Comparison of ENCODE assay signal across 9 cellular contexts in the genomic region with DNA sequence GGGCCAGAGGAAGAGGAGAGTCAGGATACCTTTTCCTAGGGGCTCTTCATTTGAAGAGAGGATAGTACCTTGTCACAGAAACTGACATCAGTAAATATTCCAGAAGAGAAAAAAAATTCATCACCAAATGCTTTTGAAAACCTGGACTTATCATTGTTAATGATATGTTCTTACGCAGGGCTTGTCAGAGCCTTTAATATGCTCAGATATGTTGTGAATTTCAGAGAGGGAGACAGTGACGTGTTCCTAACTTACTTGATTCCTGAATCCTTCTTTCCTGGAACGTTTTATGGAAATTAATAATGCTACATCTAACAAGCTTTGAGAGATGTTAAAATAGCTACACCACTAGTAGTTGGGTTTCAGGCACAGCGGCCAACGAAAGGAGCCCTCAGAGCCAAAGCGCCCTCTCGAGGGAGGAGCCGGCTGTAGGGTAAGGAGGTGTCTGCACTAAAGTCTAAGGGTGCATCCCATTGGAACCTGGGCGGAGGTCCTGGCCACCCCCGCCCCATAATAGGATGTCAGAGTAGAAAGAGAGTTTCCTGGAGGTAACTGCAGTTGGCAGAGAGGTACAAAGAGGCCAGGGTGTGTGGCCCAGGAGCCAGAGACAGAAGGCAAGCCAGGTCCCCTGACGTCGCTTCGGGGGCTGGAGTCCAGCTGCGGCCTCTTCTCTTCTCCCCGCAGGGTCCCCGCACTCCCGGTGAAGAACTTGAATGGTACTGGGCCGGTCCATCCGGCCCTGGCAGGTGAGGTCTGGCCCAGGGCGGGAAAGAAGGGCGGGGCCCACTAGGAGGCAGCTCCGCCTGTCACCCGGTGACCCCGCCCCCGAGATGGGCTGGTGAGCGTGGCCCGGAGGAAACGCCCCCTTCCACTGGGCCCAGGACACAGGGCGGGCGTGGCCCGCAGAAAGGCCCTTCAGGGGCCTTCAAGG. TPM values are rescaled to one million over a fixed set of nuclear protein-coding genes. Genes with fewer than 3 reads are reported as not detected.
A peak's percentile ranks its signal among the peaks of the same experiment; 100 is the strongest.
DNase-seq lines count a peak whose midpoint lies in the region; TF ChIP-seq lines count a peak whose summit lies in the region.
"Had no signal": no experiment of that assay in that cellular context is flagged by ENCODE, and none has a peak within 500 bp of the region (broad histone marks: within the 10 kb centered on the region; RNA-seq: fewer than 3 reads in every experiment).

No MANE protein-coding gene starts in this region.

- no peaks in the 10 kb centered on the region for H3K79me1 ChIP-seq in mesenchymal stem cell (replicated peaks; ENCODE audit: low read length, poor library complexity, severe bottlenecking)

- H3K27ac ChIP-seq in mesenchymal stem cell (ENCODE audit: low read length, poor library complexity, severe bottlenecking): no peak overlapping the region

- no peak overlapping the region for H3K4me2 ChIP-seq in mesenchymal stem cell (ENCODE audit: low read length, poor library complexity, severe bottlenecking)

- H2BK15ac ChIP-seq in mesenchymal stem cell (ENCODE audit: low read depth, poor library complexity, severe bottlenecking): no peak overlapping the region

- 9% methylated on average over 31 of the region's 31 CpGs for WGBS in mesenchymal stem cell

- peak overlapping the region; percentile 62 for H3K27ac Mint-ChIP-seq in progenitor cell of endocrine pancreas

- no peak overlapping the region for H3K14ac ChIP-seq in mesenchymal stem cell (ENCODE audit: low read length in 2 of 2)

- H2AFZ ChIP-seq in mesenchymal stem cell (ENCODE audit: low read depth, low read length): no peak overlapping the region

- peaks cover 46% of the 10 kb centered on the region for H3K27me3 Mint-ChIP-seq in progenitor cell of endocrine pancreas

- H2AK5ac ChIP-seq in mesenchymal stem cell (ENCODE audit: low read length, severe bottlenecking): no peak overlapping the region

- H2BK120ac ChIP-seq in mesenchymal stem cell (ENCODE audit: low read depth, low read length): no peak overlapping the region

- no peaks in the 10 kb centered on the region for H3K9me3 Mint-ChIP-seq in progenitor cell of endocrine pancreas (ENCODE audit: low read depth)

- no peaks in the 10 kb centered on the region for H3K36me3 ChIP-seq in mesenchymal stem cell (ENCODE audit: control insufficient read depth in 1 of 2, insufficient read depth in 2 of 2, low read depth in 1 of 2, low read length in 2 of 2)
- H3K36me3 ChIP-seq: HAP-1 had no signal

- no peak overlapping the region for H4K8ac ChIP-seq in mesenchymal stem cell (ENCODE audit: low read length)

- peaks cover 2% of the 10 kb centered on the region for H3K4me1 Mint-ChIP-seq in progenitor cell of endocrine pancreas (ENCODE audit: low read depth)

- H4K91ac ChIP-seq in mesenchymal stem cell (ENCODE audit: low read length): no peak overlapping the region

- H3K9me3 ChIP-seq in mesenchymal stem cell (ENCODE audit: control insufficient read depth, low read length): no peaks in the 10 kb centered on the region
- H3K9me3 ChIP-seq: HAP-1 had no signal

- H3K4ac ChIP-seq in mesenchymal stem cell (ENCODE audit: low read depth in 1 of 2, low read length in 2 of 2): no peak overlapping the region

- H3K18ac ChIP-seq in mesenchymal stem cell (ENCODE audit: low read depth in 1 of 2, low read length in 2 of 2): no peak overlapping the region

- no peak overlapping the region for H3K23ac ChIP-seq in mesenchymal stem cell (ENCODE audit: low read length in 2 of 2)

- peak; percentile 66 for DNase-seq in NAMALWA (ENCODE audit: low spot score)
- no peak for DNase-seq in fibroblast of pulmonary artery (ENCODE audit: low read depth)
- DNase-seq in progenitor cell of endocrine pancreas (ENCODE audit: low spot score, unreplicated experiment): peak; percentile 34
- DNase-seq in mesenchymal stem cell: no peak
- no peak for DNase-seq in foreskin fibroblast
- DNase-seq in HCEC 1CT: no peak
- DNase-seq in ureter (ENCODE audit: low spot score): no peak

- H3K4me3 ChIP-seq in fibroblast of pulmonary artery (replicated peaks; ENCODE audit: low read depth, low read length) (no peak overlapping the region), mesenchymal stem cell (ENCODE audit: insufficient read depth in 1 of 2, low read depth in 1 of 2, low read length in 2 of 2) (no peak overlapping the region), foreskin fibroblast (ENCODE audit: low read depth in 1 of 2, low read length in 2 of 2) (no peak overlapping the region)
- H3K4me3 ChIP-seq: HAP-1 had no signal

- no peaks in the 10 kb centered on the region for H3K36me3 Mint-ChIP-seq in progenitor cell of endocrine pancreas (ENCODE audit: insufficient read depth)

- no peaks in the 10 kb centered on the region for H3K4me1 ChIP-seq in mesenchymal stem cell (ENCODE audit: control insufficient read depth, insufficient read depth, low read depth, low read length)
- H3K4me1 ChIP-seq: HAP-1 had no signal

- no peak overlapping the region for H2BK12ac ChIP-seq in mesenchymal stem cell (ENCODE audit: low read length in 2 of 2)

- peak overlapping the region; percentile 58 for H3K4me3 Mint-ChIP-seq in progenitor cell of endocrine pancreas (ENCODE audit: low read depth)

- TF ChIP-seq CTCF in GM12874 (IDR thresholded peaks at IDR 0.05; ENCODE audit: insufficient read depth, low read depth, low read length) (peak; percentile 59), fibroblast of pulmonary artery (IDR thresholded peaks at IDR 0.05; ENCODE audit: low read length, missing control alignments) (peak; percentile 22), progenitor cell of endocrine pancreas (IDR thresholded peaks at IDR 0.05; ENCODE audit: unreplicated experiment) (peak; percentile 14), foreskin fibroblast (IDR thresholded peaks at IDR 0.05; ENCODE audit: low read depth, low read length) (no peak)

- H3K9ac ChIP-seq in mesenchymal stem cell (ENCODE audit: low read length): no peak overlapping the region

- peaks cover 54 to 68% of the 10 kb centered on the region in 2 experiments for H3K27me3 ChIP-seq in mesenchymal stem cell (ENCODE audit: control insufficient read depth in 1 of 2, insufficient read depth in 1 of 2, low read length in 2 of 2)

- H2BK5ac ChIP-seq in mesenchymal stem cell (ENCODE audit: low read depth, low read length, poor library complexity, severe bottlenecking): no peak overlapping the region

RNA-seq across cellular contexts. Expression of gene DTX1, which starts 36.2 kb away (rescaled TPM):
- total RNA-seq in progenitor cell of endocrine pancreas (1.8 TPM in 2 replicates), ureter (1.1 TPM)
- 0.01 TPM for polyA plus RNA-seq in mesenchymal stem cell (2013, experiment 1 of 2)
- polyA plus RNA-seq in mesenchymal stem cell (2013, experiment 2 of 2): not detected

RNA-seq across cellular contexts. Expression of gene RASAL1, which starts 42.8 kb away (rescaled TPM):
- total RNA-seq in progenitor cell of endocrine pancreas (0.36 and 0.46 TPM in 2 replicates), ureter (1.6 TPM)
- not detected for polyA plus RNA-seq in mesenchymal stem cell (2013, experiment 1 of 2)
- polyA plus RNA-seq in mesenchymal stem cell (2013, experiment 2 of 2): not detected

RNA-seq across cellular contexts. Expression of gene CFAP73, which starts 56.8 kb away (rescaled TPM):
- total RNA-seq in progenitor cell of endocrine pancreas (not detected in 2 replicates), ureter (not detected)
- not detected for polyA plus RNA-seq in mesenchymal stem cell (2013, experiment 1 of 2)
- 0.03 TPM for polyA plus RNA-seq in mesenchymal stem cell (2013, experiment 2 of 2)

Comparison
In these comparisons a context has a peak if more than half of its experiments do, and no peak if none do; other contexts are left out.
1. DNase-seq: peak in NAMALWA (single experiment) and progenitor cell of endocrine pancreas (single experiment); none in fibroblast of pulmonary artery (single experiment), mesenchymal stem cell (single experiment), foreskin fibroblast (0 of 2), HCEC 1CT (single experiment) and ureter (single experiment).